In genomic region chr12:116862167-116862566, GRCh38 we compare ENCODE assay signal across 23 cellular contexts. TPM values are rescaled to one million over a fixed set of nuclear protein-coding genes. Genes with fewer than 3 reads are reported as not detected.
"Had no signal": no experiment of that assay in that cellular context is flagged by ENCODE, and none has a peak within 500 bp of the region (broad histone marks: within the 10 kb centered on the region; RNA-seq: fewer than 3 reads in every experiment).

No MANE protein-coding gene starts in this region.

- H3K36me3 ChIP-seq: colonic mucosa, heart right ventricle, lower lobe of right lung, upper lobe of left lung had no signal

- H3K27me3 ChIP-seq: colonic mucosa, upper lobe of left lung had no signal

- H3K27ac Mint-ChIP-seq: activated CD4-positive, alpha-beta T cell treated with anti-CD3 and anti-CD28 coated beads, Interleukin-2, amount 10 ng/mL, durations not matched to agents 24 days and 14 days; activated CD8-positive, alpha-beta memory T cell treated with anti-CD3 and anti-CD28 coated beads, Interleukin-2, amount 10 ng/mL, durations not matched to agents 7 days and 5 days; activated CD8-positive, alpha-beta T cell treated with anti-CD3 and anti-CD28 coated beads for 36 hours; naive thymus-derived CD4-positive, alpha-beta T cell had no signal

- H3K4me1 ChIP-seq: colonic mucosa, lower lobe of right lung, upper lobe of left lung had no signal

- H3K9me3 Mint-ChIP-seq: activated CD4-positive, alpha-beta T cell treated with anti-CD3 and anti-CD28 coated beads, Interleukin-2, amount 10 ng/mL, durations not matched to agents 24 days and 14 days; activated CD8-positive, alpha-beta T cell treated with anti-CD3 and anti-CD28 coated beads for 36 hours; neural crest cell had no signal

- DNase-seq: activated CD4-positive, alpha-beta T cell treated with anti-CD3 and anti-CD28 coated beads, Interleukin-2, amount 10 ng/mL, durations not matched to agents 24 days and 14 days; activated CD8-positive, alpha-beta memory T cell treated with anti-CD3 and anti-CD28 coated beads, Interleukin-2, amount 10 ng/mL, durations not matched to agents 7 days and 5 days; activated CD8-positive, alpha-beta T cell treated with anti-CD3 and anti-CD28 coated beads for 36 hours; activated effector memory CD4-positive, alpha-beta T cell treated with anti-CD3 and anti-CD28 coated beads, Interleukin-2, amount 50 U/mL, for 16 hours; activated naive CD4-positive, alpha-beta T cell treated with anti-CD3 and anti-CD28 coated beads, Interleukin-2, amount 50 U/mL, for 16 hours; activated T-cell treated with anti-CD3 and anti-CD28 coated beads for 4 hours; central memory CD4-positive, alpha-beta T cell; colonic mucosa; heart right ventricle; lower lobe of right lung; mesendoderm; mucosa of descending colon; naive thymus-derived CD4-positive, alpha-beta T cell; stimulated activated CD4-positive, alpha-beta T cell treated with anti-CD3 and anti-CD28 coated beads, Interleukin-2, amount 100 ng/mL, for 48 hours; stimulated activated CD8-positive, alpha-beta memory T cell treated with anti-CD3 and anti-CD28 coated beads, Interleukin-4, amount 100 ng/mL, for 48 hours; stimulated activated naive CD4-positive, alpha-beta T cell treated with Interleukin-2 at 50 U/mL for 16 hours; upper lobe of left lung had no signal

- H3K4me3 ChIP-seq: colonic mucosa, heart right ventricle, lower lobe of right lung, mucosa of descending colon, upper lobe of left lung had no signal

- H3K27ac ChIP-seq: colonic mucosa, heart right ventricle, lower lobe of right lung, upper lobe of left lung had no signal

- ATAC-seq: activated CD4-positive, CD25-positive, alpha-beta regulatory T cell treated with anti-CD3 and anti-CD28 coated beads, Interleukin-2, amount 50 U/mL, for 24 hours; lower lobe of right lung; mucosa of descending colon; naive thymus-derived CD4-positive, alpha-beta T cell had no signal

- H3K9me3 ChIP-seq: colonic mucosa, heart right ventricle, lower lobe of right lung, mucosa of descending colon, upper lobe of left lung had no signal

- H3K4me3 Mint-ChIP-seq: activated CD4-positive, alpha-beta T cell treated with anti-CD3 and anti-CD28 coated beads, Interleukin-2, amount 10 ng/mL, durations not matched to agents 24 days and 14 days; activated CD8-positive, alpha-beta memory T cell treated with anti-CD3 and anti-CD28 coated beads, Interleukin-2, amount 10 ng/mL, durations not matched to agents 7 days and 5 days; activated CD8-positive, alpha-beta T cell treated with anti-CD3 and anti-CD28 coated beads for 36 hours; naive thymus-derived CD4-positive, alpha-beta T cell; neural crest cell had no signal

RNA-seq across cellular contexts. Expression of gene HRK, which starts 19.1 kb away (rescaled TPM):
- total RNA-seq: activated CD4-positive, alpha-beta T cell treated with anti-CD3 and anti-CD28 coated beads, Interleukin-2, amount 10 ng/mL, durations not matched to agents 24 days and 14 days; activated CD8-positive, alpha-beta memory T cell treated with anti-CD3 and anti-CD28 coated beads, Interleukin-2, amount 10 ng/mL, durations not matched to agents 7 days and 5 days; activated CD8-positive, alpha-beta T cell treated with anti-CD3 and anti-CD28 coated beads for 36 hours; epithelial cell of proximal tubule; fibroblast of villous mesenchyme; posterior vena cava; T-helper 2 cell treated with Interferon-gamma antibody and Interleukin-4, amounts not matched to agents 100 ng/mL and 5 ng/mL, for 36 hours had no signal
- polyA plus RNA-seq: naive thymus-derived CD4-positive, alpha-beta T cell had no signal
